15 cellular contexts compared by ENCODE assay signal in the genomic region with DNA sequence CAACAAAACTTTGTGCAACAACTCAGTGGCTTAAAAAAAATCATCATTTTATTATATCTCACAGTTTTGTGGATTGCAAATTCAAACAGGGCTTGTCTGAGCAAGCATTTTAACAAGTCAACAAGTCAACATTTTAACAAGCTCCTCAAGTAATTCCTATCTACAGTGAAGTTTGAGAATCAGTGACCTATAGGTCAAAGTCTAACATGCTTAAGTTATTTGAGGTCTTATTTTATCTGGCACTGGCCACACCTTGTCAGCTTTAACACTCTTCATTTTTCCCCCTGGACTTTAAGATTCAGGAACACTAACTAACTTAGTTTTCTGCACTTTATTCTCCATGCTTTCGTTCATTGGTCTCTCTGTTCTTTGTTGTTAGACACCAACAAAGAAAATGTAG.
"Had no signal": no experiment of that assay in that cellular context is flagged by ENCODE, and none has a peak within 500 bp of the region (broad histone marks: within the 10 kb centered on the region; RNA-seq: fewer than 3 reads in every experiment).

No MANE protein-coding gene starts in this region.

- DNase-seq: colonic mucosa; cortex of kidney; effector CD8-positive, alpha-beta T cell; effector memory CD8-positive, alpha-beta T cell; foreskin keratinocyte; heart left ventricle; hippocampal formation; left cardiac atrium; left ventricle myocardium inferior; lower lobe of right lung; mesenchymal stem cell; naive thymus-derived CD4-positive, alpha-beta T cell had no signal

- H3K27ac ChIP-seq: colonic mucosa, esophagus muscularis mucosa, foreskin keratinocyte, gastroesophageal sphincter, heart left ventricle, left ventricle myocardium inferior, lower lobe of right lung had no signal

- H3K4me1 ChIP-seq: colonic mucosa, esophagus muscularis mucosa, foreskin keratinocyte, gastroesophageal sphincter, heart left ventricle, left ventricle myocardium inferior, lower lobe of right lung had no signal

- H3K27me3 ChIP-seq: colonic mucosa, esophagus muscularis mucosa, gastroesophageal sphincter, heart left ventricle had no signal

- H3K4me3 ChIP-seq: colonic mucosa, esophagus muscularis mucosa, gastroesophageal sphincter, heart left ventricle, left ventricle myocardium inferior, lower lobe of right lung had no signal

- ATAC-seq: effector memory CD8-positive, alpha-beta T cell; foreskin keratinocyte; gastroesophageal sphincter; heart left ventricle; left cardiac atrium; left lobe of liver; lower lobe of right lung; naive thymus-derived CD4-positive, alpha-beta T cell had no signal

- H3K36me3 ChIP-seq: colonic mucosa, esophagus muscularis mucosa, gastroesophageal sphincter, heart left ventricle, left ventricle myocardium inferior, lower lobe of right lung had no signal

- H3K9me3 ChIP-seq: colonic mucosa, esophagus muscularis mucosa, gastroesophageal sphincter, heart left ventricle, left ventricle myocardium inferior, lower lobe of right lung had no signal
